1 cellular context compared by ENCODE assay signal in genomic region chr6:37051138-37052026, GRCh38.
TF ChIP-seq lines count a peak whose summit lies in the region.

No MANE protein-coding gene starts in this region.

TF ChIP-seq in HepG2, 621 proteins besides CTCF, POLR2A, EP300 and RAD21 (continued from another document and continues in another):
- no peak; the same call in 1 of the 2 replicates for TF ChIP-seq E2F1 (CRISPR knock-in tag; IDR thresholded peaks at IDR 0.05)
- TF ChIP-seq RFX5 (IDR thresholded peaks at IDR 0.05; ENCODE audit: low read depth, low read length) = no peak
- peak; percentile 93 for TF ChIP-seq ZNF687 (CRISPR knock-in tag; IDR thresholded peaks at IDR 0.05)
- no peak for TF ChIP-seq EZH2 (conservative IDR thresholded peaks at IDR 0.05; ENCODE audit: low read depth, low read length)
- 0 out of 2 replicates have a peak, but pooled peaks have one; percentile 60 for TF ChIP-seq ZNF225 (CRISPR knock-in tag; IDR thresholded peaks at IDR 0.05)
- TF ChIP-seq ZNF275 (CRISPR knock-in tag; IDR thresholded peaks at IDR 0.05; ENCODE audit: borderline replicate concordance) = peak; percentile 77; the same call in 1 of the 2 replicates
- TF ChIP-seq ETS1 (CRISPR knock-in tag; IDR thresholded peaks at IDR 0.05) = no peak; the same call in 1 of the 2 replicates
- TF ChIP-seq CC2D1A (CRISPR knock-in tag; IDR thresholded peaks at IDR 0.05) = no peak; the same call in 1 of the 2 replicates
- peak; percentile 24; the same call in 1 of the 2 replicates for TF ChIP-seq USF2 (IDR thresholded peaks at IDR 0.05; ENCODE audit: low read depth, low read length)
- peak; percentile 19; the same call in 1 of the 2 replicates for TF ChIP-seq USF2 (CRISPR knock-in tag; IDR thresholded peaks at IDR 0.05; ENCODE audit: borderline replicate concordance)
- no peak for TF ChIP-seq ZNF564 (CRISPR knock-in tag; IDR thresholded peaks at IDR 0.05)
- 0 out of 2 replicates have a peak, but pooled peaks have one; percentile 49 for TF ChIP-seq KLF9 (CRISPR knock-in tag; IDR thresholded peaks at IDR 0.05; ENCODE audit: low read depth)
- TF ChIP-seq ZNF280D (CRISPR knock-in tag; IDR thresholded peaks at IDR 0.05) = peak; percentile 83; the same call in 1 of the 2 replicates
- TF ChIP-seq TFDP1 (CRISPR knock-in tag; IDR thresholded peaks at IDR 0.05; ENCODE audit: borderline replicate concordance) = peak; percentile 26; the same call in 1 of the 2 replicates
- no peak; the same call in 1 of the 2 replicates for TF ChIP-seq ZBTB3 (CRISPR knock-in tag; IDR thresholded peaks at IDR 0.05; ENCODE audit: borderline replicate concordance, low read depth)
- peak; percentile 74; the same call in 1 of the 2 replicates for TF ChIP-seq STAT5B (CRISPR knock-in tag; IDR thresholded peaks at IDR 0.05)
- peak; percentile 56; the same call in 1 of the 2 replicates for TF ChIP-seq ZNF160 (CRISPR knock-in tag; IDR thresholded peaks at IDR 0.05)
- peak; percentile 43; the same call in 1 of the 2 replicates for TF ChIP-seq FOXM1 (CRISPR knock-in tag; IDR thresholded peaks at IDR 0.05)
- TF ChIP-seq GTF3A (CRISPR knock-in tag; conservative IDR thresholded peaks at IDR 0.05) = no peak
- TF ChIP-seq CENPT (CRISPR knock-in tag; IDR thresholded peaks at IDR 0.05; ENCODE audit: low read depth) = peak; percentile 24; the same call in 1 of the 2 replicates
- TF ChIP-seq MTA1 (CRISPR knock-in tag; IDR thresholded peaks at IDR 0.05; ENCODE audit: borderline replicate concordance) = peak; percentile 77
- no peak for TF ChIP-seq ZNF713 (CRISPR knock-in tag; IDR thresholded peaks at IDR 0.05)
- peak; percentile 52; the same call in 1 of the 2 replicates for TF ChIP-seq CEBPB (IDR thresholded peaks at IDR 0.05; ENCODE audit: borderline replicate concordance, low read depth, low read length)
- TF ChIP-seq THYN1 (CRISPR knock-in tag; IDR thresholded peaks at IDR 0.05; ENCODE audit: borderline replicate concordance, low read depth) = no peak
- TF ChIP-seq ZNF234 (CRISPR knock-in tag; conservative IDR thresholded peaks at IDR 0.05) = no peak
- no peak; the same call in 1 of the 2 replicates for TF ChIP-seq STAT6 (CRISPR knock-in tag; IDR thresholded peaks at IDR 0.05; ENCODE audit: borderline replicate concordance)
- TF ChIP-seq CREBL2 (CRISPR knock-in tag; IDR thresholded peaks at IDR 0.05; ENCODE audit: borderline replicate concordance) = no peak; the same call in 1 of the 2 replicates
- no peak for TF ChIP-seq ZNF460 (CRISPR knock-in tag; IDR thresholded peaks at IDR 0.05; ENCODE audit: borderline replicate concordance)
- TF ChIP-seq ZNF792 (CRISPR knock-in tag; IDR thresholded peaks at IDR 0.05) = peak; percentile 41; the same call in 1 of the 2 replicates
- no peak; the same call in 1 of the 2 replicates for TF ChIP-seq SNAPC2 (CRISPR knock-in tag; IDR thresholded peaks at IDR 0.05)
- no peak for TF ChIP-seq HES4 (CRISPR knock-in tag; IDR thresholded peaks at IDR 0.05; ENCODE audit: borderline replicate concordance)
- TF ChIP-seq ZNF414 (CRISPR knock-in tag; IDR thresholded peaks at IDR 0.05) = no peak
- no peak for TF ChIP-seq SMAD1 (CRISPR knock-in tag; IDR thresholded peaks at IDR 0.05; ENCODE audit: borderline replicate concordance, low read depth)
- TF ChIP-seq ZSCAN5A (CRISPR knock-in tag; IDR thresholded peaks at IDR 0.05; ENCODE audit: borderline replicate concordance) = no peak
- TF ChIP-seq ZNF569 (CRISPR knock-in tag; IDR thresholded peaks at IDR 0.05; ENCODE audit: borderline replicate concordance) = no peak
- peak; percentile 94; the same call in 1 of the 2 replicates for TF ChIP-seq SRY (CRISPR knock-in tag; IDR thresholded peaks at IDR 0.05)
